12 cellular contexts compared by ENCODE assay signal in genomic region chr17:50393700-50394099, GRCh38.
"Had no signal": no experiment of that assay in that cellular context is flagged by ENCODE, and none has a peak within 500 bp of the region (broad histone marks: within the 10 kb centered on the region; RNA-seq: fewer than 3 reads in every experiment).

No MANE protein-coding gene starts in this region.

- H3K27ac ChIP-seq: gastroesophageal sphincter, ovary, stomach, thoracic aorta had no signal

- H3K27ac Mint-ChIP-seq: activated B cell treated with CpG ODN at 0.5 μM for 24 hours, T-cell had no signal

- H3K27me3 Mint-ChIP-seq: activated B cell treated with CpG ODN at 0.5 μM for 24 hours, memory B cell, T-cell had no signal

- H3K4me3 ChIP-seq: gastroesophageal sphincter, ovary, stomach, thoracic aorta had no signal

- H3K27me3 ChIP-seq: gastroesophageal sphincter, ovary, stomach had no signal

- DNase-seq: activated B cell treated with CpG ODN at 0.5 μM for 24 hours; activated gamma-delta T cell treated with Interleukin-2 at 50 U/mL for 16 hours; activated T-cell treated with anti-CD3 and anti-CD28 coated beads, Interleukin-2, amount 50 U/mL, for 1 hour; islet precursor cell; ovary; stimulated activated CD4-positive, alpha-beta T cell treated with anti-CD3 and anti-CD28 coated beads, Interleukin-4, amount 100 ng/mL, for 1 hour; stimulated activated CD8-positive, alpha-beta memory T cell treated with anti-CD3 and anti-CD28 coated beads, Interleukin-4, amount 100 ng/mL, for 48 hours; stomach; T-cell had no signal

- H3K4me3 Mint-ChIP-seq: activated B cell treated with CpG ODN at 0.5 μM for 24 hours, memory B cell had no signal

- H3K9me3 Mint-ChIP-seq: activated B cell treated with CpG ODN at 0.5 μM for 24 hours, memory B cell, T-cell had no signal

- H3K36me3 ChIP-seq: ovary had no signal

- H3K9me3 ChIP-seq: gastroesophageal sphincter, ovary, stomach, thoracic aorta had no signal

- ATAC-seq: gastroesophageal sphincter, T-cell had no signal
